ENCODE assay signal across 20 cellular contexts in genomic region chr20:59790388-59790787, GRCh38.
DNase-seq lines count a peak whose midpoint lies in the region; ATAC-seq and TF ChIP-seq lines count a peak whose summit lies in the region.
"Had no signal": no experiment of that assay in that cellular context is flagged by ENCODE, and none has a peak within 500 bp of the region (broad histone marks: within the 10 kb centered on the region; RNA-seq: fewer than 3 reads in every experiment).

No MANE protein-coding gene starts in this region.

- H3K27me3 Mint-ChIP-seq in neural crest cell (ENCODE audit: low read depth): no peaks in the 10 kb centered on the region
- H3K27me3 Mint-ChIP-seq in T-cell: peaks cover 14 to 22% of the 10 kb centered on the region in 2 donors

- no peak overlapping the region for H3K4me3 Mint-ChIP-seq in neural crest cell
- no peak overlapping the region for H3K4me3 Mint-ChIP-seq in T-cell
- H3K4me3 Mint-ChIP-seq: CD4-positive, CD25-positive, alpha-beta regulatory T cell; CD8-positive, alpha-beta memory T cell; GM23338; HFFc6; IgD-negative memory B cell had no signal

- H3K36me3 ChIP-seq in H7 (replicated peaks; ENCODE audit: control insufficient read depth, insufficient read depth, low read length): no peaks in the 10 kb centered on the region
- H3K36me3 ChIP-seq: BE2C had no signal

- H3K27ac Mint-ChIP-seq in neural crest cell (ENCODE audit: unreplicated experiment) (peak overlapping the region; percentile 29), T-cell (no peak overlapping the region)
- H3K27ac Mint-ChIP-seq: CD4-positive, CD25-positive, alpha-beta regulatory T cell; CD8-positive, alpha-beta memory T cell; GM23338; HFFc6; IgD-negative memory B cell had no signal

- H3K4me3 ChIP-seq in H7 (ENCODE audit: insufficient read depth, low read depth, low read length): no peak overlapping the region
- H3K4me3 ChIP-seq: GM23338 had no signal

- peaks cover 9% of the 10 kb centered on the region for H3K9me3 Mint-ChIP-seq in neural crest cell
- peaks cover 0 to 8% (median 5%) of the 10 kb centered on the region in 3 donors for H3K9me3 Mint-ChIP-seq in T-cell

- no peak for TF ChIP-seq CTCF in neural crest cell (conservative IDR thresholded peaks at IDR 0.05)

- ATAC-seq in GM18861 (IDR thresholded peaks at IDR 0.05; ENCODE audit: unreplicated experiment) (no peak), T-cell (replicated peaks in 1 of 4) (no peak)
- ATAC-seq: GM23338, HCT116, HepG2 had no signal

- DNase-seq in Daoy (ENCODE audit: low read depth): peak; percentile 31
- peak; percentile 1 for DNase-seq in H7
- peak; percentile 20 for DNase-seq in astrocyte of the hippocampus (ENCODE audit: low read depth, low spot score)
- no peak for DNase-seq in neural crest cell (ENCODE audit: low read depth, low spot score)
- DNase-seq in GDM1 (lab: John Stamatoyannopoulos, UW): no peak
- DNase-seq in activated naive CD4-positive, alpha-beta T cell (lab: John Stamatoyannopoulos, UW): no peak
- no peak for DNase-seq in T-cell
- DNase-seq: ACHN; BE2C; C1 segment of cervical spinal cord; CD4-positive, CD25-positive, alpha-beta regulatory T cell; CD8-positive, alpha-beta memory T cell; COR-L47; HFFc6; KBM-7 had no signal

- POLR2A ChIA-PET in T-cell (lab: Charles Lee): no interaction called here

- H3K4me1 Mint-ChIP-seq in neural crest cell: peaks cover 47% of the 10 kb centered on the region
- H3K4me1 Mint-ChIP-seq in T-cell: no peaks in the 10 kb centered on the region
- H3K4me1 Mint-ChIP-seq: CD4-positive, CD25-positive, alpha-beta regulatory T cell; CD8-positive, alpha-beta memory T cell; IgD-negative memory B cell had no signal

- CTCF ChIA-PET in T-cell (lab: Charles Lee): no interaction called here

- H3K36me3 Mint-ChIP-seq in neural crest cell (ENCODE audit: low read depth) (peaks cover 15% of the 10 kb centered on the region), T-cell (no peaks in the 10 kb centered on the region)
- H3K36me3 Mint-ChIP-seq: CD4-positive, CD25-positive, alpha-beta regulatory T cell; CD8-positive, alpha-beta memory T cell had no signal

- no peaks in the 10 kb centered on the region for H3K27me3 ChIP-seq in H7 (ENCODE audit: control insufficient read depth, insufficient read depth, low read length)
- H3K27me3 ChIP-seq: BE2C had no signal

Comparison
In these comparisons a context has a peak if more than half of its experiments do, and no peak if none do; other contexts are left out.
1. DNase-seq: peak in Daoy (single experiment), H7 (single experiment) and astrocyte of the hippocampus (single experiment); none in neural crest cell (single experiment), GDM1 (single experiment), activated naive CD4-positive, alpha-beta T cell (0 of 4) and T-cell (0 of 34).